1 cellular context compared by ENCODE assay signal in the genomic region with DNA sequence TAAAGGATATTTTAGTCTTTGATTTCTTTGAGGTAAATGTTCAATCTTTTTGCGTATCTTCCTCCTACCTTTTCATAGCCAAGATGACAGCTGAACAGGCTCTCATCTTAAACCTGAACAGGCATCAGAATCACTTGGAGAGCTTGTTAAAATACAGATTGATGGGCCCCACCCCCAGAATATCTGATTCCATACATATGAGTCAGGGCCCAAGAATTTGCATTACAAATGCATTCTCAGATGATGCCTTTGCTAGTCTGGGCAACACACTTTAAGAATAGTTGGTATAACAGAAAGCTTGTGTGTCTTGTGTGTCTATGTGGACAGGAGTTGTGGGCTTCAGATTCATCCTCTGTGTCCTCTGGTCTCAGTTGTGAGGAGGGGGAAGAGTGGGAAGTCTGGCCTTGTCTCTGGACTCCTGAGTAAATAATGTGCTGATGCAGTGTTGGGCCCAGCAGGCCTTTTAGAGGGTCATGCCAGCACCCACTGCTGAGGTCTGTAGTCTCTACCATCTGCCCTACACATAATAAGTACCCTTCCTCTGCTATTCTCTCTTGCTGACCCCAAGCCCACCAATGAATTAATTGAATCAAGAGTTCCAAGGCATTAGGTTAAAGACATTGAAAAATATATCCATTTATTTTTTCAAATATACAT.
TF ChIP-seq lines count a peak whose summit lies in the region.

No MANE protein-coding gene starts in this region.

TF ChIP-seq in endothelial cell of umbilical vein, 7 proteins besides CTCF, POLR2A, EP300 and RAD21:
- TF ChIP-seq MAX (IDR thresholded peaks at IDR 0.05; ENCODE audit: insufficient read depth, insufficient read length) = no peak
- TF ChIP-seq POLR2AphosphoS5 (IDR thresholded peaks at IDR 0.05; ENCODE audit: insufficient read depth, low read depth, low read length) = no peak
- TF ChIP-seq GATA2 (IDR thresholded peaks at IDR 0.05; ENCODE audit: insufficient read depth, insufficient read length, low read depth, low read length) = peak; percentile 44
- peak; percentile 52 for TF ChIP-seq JUN (IDR thresholded peaks at IDR 0.05; ENCODE audit: borderline replicate concordance, insufficient read depth, insufficient read length, low read depth)
- TF ChIP-seq FOS (IDR thresholded peaks at IDR 0.05; ENCODE audit: borderline replicate concordance, insufficient read depth, low read length) = peak; percentile 77
